In the genomic region with DNA sequence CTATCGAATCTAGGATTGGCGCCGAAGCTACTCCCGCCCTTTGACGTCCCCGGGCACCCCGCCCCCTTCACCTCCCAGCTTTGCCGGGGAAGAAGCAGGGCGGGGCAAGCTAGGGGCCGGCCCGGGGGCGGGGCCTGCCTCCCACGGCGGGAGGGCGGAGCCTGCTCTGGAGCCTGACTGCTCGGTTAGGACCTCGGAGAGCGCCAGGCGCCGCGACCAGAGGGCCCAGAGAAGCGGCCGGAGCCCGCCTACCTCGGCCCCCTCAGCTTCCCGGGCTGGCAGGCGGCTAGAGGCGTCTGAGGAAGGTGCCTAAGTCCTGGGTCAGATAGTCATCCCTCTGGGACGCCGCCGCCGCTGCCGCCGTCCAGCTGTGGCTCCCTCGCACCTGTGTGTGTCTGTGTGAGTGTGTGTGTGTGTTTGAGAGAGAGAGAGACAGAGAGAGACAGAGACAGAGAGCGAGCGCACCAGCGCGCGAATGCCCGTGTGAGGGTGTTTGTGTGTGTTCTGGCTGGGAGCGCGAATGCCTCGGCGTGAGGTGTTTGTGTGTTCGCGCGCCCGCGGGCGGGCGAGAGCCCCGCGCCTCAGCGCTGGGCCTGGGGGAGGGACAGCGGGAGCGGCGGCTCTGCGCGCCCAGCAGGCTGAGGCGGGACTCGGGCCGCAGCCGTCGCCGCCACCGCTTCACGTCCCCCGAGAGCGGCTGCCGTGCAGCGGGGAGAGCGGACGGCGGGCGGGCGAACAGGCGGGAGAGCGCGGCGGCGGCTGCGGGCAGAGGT, we compare ENCODE assay signal across 9 cellular contexts. TPM values are rescaled to one million over a fixed set of nuclear protein-coding genes. Genes with fewer than 3 reads are reported as not detected.
DNase-seq lines count a peak whose midpoint lies in the region; ATAC-seq and TF ChIP-seq lines count a peak whose summit lies in the region.
"Had no signal": no experiment of that assay in that cellular context is flagged by ENCODE, and none has a peak within 500 bp of the region (broad histone marks: within the 10 kb centered on the region; RNA-seq: fewer than 3 reads in every experiment).

A gene (plus strand): TSS at position 176 of the 773 bp plus-strand sequence. CDS start 1,374 bp downstream, outside the sequence.

- intact Hi-C loops in activated naive CD4-positive, alpha-beta T cell treated with anti-CD3 and anti-CD28 coated beads for 36 hours (cut with micrococcal nuclease) = loop anchor here (5.0 kb wide), 1 partner anchor 311 kb away; a partner anchor contains a TSS
- intact Hi-C loops in upper lobe of right lung (cut with DNase I) = no loop called here

- peaks cover 1% of the 10 kb centered on the region for H3K36me3 Mint-ChIP-seq in activated naive CD4-positive, alpha-beta T cell treated with anti-CD3 and anti-CD28 coated beads for 36 hours (ENCODE audit: low read depth)

- H3K36me3 ChIP-seq in upper lobe of right lung = no peaks in the 10 kb centered on the region

- TF ChIP-seq CTCF in omental fat pad (IDR thresholded peaks at IDR 0.05) = no peak
- no peak for TF ChIP-seq CTCF in upper lobe of right lung (IDR thresholded peaks at IDR 0.05)

- no peak within 1 kb of the TSS for H3K27ac Mint-ChIP-seq in activated naive CD4-positive, alpha-beta T cell treated with anti-CD3 and anti-CD28 coated beads for 36 hours

- ATAC-seq in GM19035 (IDR thresholded peaks at IDR 0.05; ENCODE audit: unreplicated experiment) (peak; percentile 96), HG03159 (IDR thresholded peaks at IDR 0.05; ENCODE audit: unreplicated experiment) (peak; percentile 98), omental fat pad (ENCODE audit: low FRiP score) (peak; percentile 89), upper lobe of right lung (peak; percentile 98)

- H3K4me3 Mint-ChIP-seq in activated naive CD4-positive, alpha-beta T cell treated with anti-CD3 and anti-CD28 coated beads for 36 hours = peak within 1 kb of the TSS; percentile 64

- H3K4me1 Mint-ChIP-seq in activated naive CD4-positive, alpha-beta T cell treated with anti-CD3 and anti-CD28 coated beads for 36 hours (ENCODE audit: low read depth) = peaks cover 18% of the 10 kb centered on the region

- H3K9me3 Mint-ChIP-seq in activated naive CD4-positive, alpha-beta T cell treated with anti-CD3 and anti-CD28 coated beads for 36 hours = peaks cover 2% of the 10 kb centered on the region

- peaks cover 57% of the 10 kb centered on the region for H3K27me3 Mint-ChIP-seq in activated naive CD4-positive, alpha-beta T cell treated with anti-CD3 and anti-CD28 coated beads for 36 hours (ENCODE audit: low read depth)

- CTCF ChIA-PET in activated naive CD4-positive, alpha-beta T cell treated with anti-CD3 and anti-CD28 coated beads for 36 hours (lab: Charles Lee) = no interaction called here

- H3K27ac ChIP-seq in upper lobe of right lung = no peak within 1 kb of the TSS

- no peaks in the 10 kb centered on the region for H3K9me3 ChIP-seq in upper lobe of right lung

- H3K27me3 ChIP-seq in upper lobe of right lung = peaks cover 56% of the 10 kb centered on the region

- DNase-seq in CD1c-positive myeloid dendritic cell (ENCODE audit: extremely low spot score) = peak; percentile 42
- DNase-seq in NCI-H510A (lab: John Stamatoyannopoulos, UW) = peak; percentile 94
- DNase-seq in activated naive CD4-positive, alpha-beta T cell treated with anti-CD3 and anti-CD28 coated beads for 36 hours = peak; percentile 64
- DNase-seq in glomerular endothelial cell (ENCODE audit: extremely low read depth, low read depth, low spot score) = peak; percentile 9
- no peak for DNase-seq in omental fat pad (ENCODE audit: low spot score)
- DNase-seq in upper lobe of right lung = peak; percentile 86

- peaks cover 9% of the 10 kb centered on the region for H3K4me1 ChIP-seq in upper lobe of right lung

- peak within 1 kb of the TSS; percentile 36 for H3K4me3 ChIP-seq in upper lobe of right lung

RNA-seq across cellular contexts. Expression of the gene that starts here (rescaled TPM):
- not detected for total RNA-seq in activated naive CD4-positive, alpha-beta T cell treated with anti-CD3 and anti-CD28 coated beads for 36 hours
- total RNA-seq in glomerular endothelial cell = not detected in 2 replicates
- total RNA-seq in omental fat pad = not detected
- not detected for total RNA-seq in upper lobe of right lung
- total RNA-seq: activated CD8-positive, alpha-beta memory T cell treated with anti-CD3 and anti-CD28 coated beads for 36 hours had no signal

Comparison
In these comparisons a context has a peak if more than half of its experiments do, and no peak if none do; other contexts are left out.
1. Peak in DNase-seq in activated naive CD4-positive, alpha-beta T cell treated with anti-CD3 and anti-CD28 coated beads for 36 hours; RNA of the gene not detected or under 1 TPM.
2. Peak in DNase-seq in glomerular endothelial cell; RNA of the gene not detected or under 1 TPM.
3. Peak in ATAC-seq in omental fat pad; RNA of the gene not detected or under 1 TPM.
4. Peak in DNase-seq, ATAC-seq and H3K4me3 ChIP-seq in upper lobe of right lung; RNA of the gene not detected or under 1 TPM.